ENCODE assay signal across 1 cellular context in the genomic region with DNA sequence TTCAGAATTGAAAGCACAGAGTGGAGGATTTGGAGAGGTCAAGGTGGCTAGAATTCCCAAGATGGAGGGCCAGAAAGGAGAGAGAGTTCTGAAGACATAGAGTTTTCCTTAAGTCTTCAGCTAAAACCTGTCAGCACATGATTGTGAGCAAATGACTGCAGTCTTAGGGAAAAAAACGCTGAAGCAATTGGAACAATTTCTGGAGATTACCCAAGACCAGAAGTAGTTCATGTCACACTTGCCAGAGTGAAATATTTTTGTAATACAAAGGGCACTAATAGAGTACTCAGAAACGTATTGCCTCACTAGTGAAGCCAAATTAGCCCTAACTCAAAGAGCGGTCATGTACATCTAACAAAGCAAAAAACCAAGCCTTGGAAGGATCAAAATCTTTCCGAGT.
TF ChIP-seq lines count a peak whose summit lies in the region.

No MANE protein-coding gene starts in this region.

TF ChIP-seq in GM23338, 12 proteins besides CTCF, POLR2A, EP300 and RAD21 (continued from another document):
- TF ChIP-seq, protein P1, sequence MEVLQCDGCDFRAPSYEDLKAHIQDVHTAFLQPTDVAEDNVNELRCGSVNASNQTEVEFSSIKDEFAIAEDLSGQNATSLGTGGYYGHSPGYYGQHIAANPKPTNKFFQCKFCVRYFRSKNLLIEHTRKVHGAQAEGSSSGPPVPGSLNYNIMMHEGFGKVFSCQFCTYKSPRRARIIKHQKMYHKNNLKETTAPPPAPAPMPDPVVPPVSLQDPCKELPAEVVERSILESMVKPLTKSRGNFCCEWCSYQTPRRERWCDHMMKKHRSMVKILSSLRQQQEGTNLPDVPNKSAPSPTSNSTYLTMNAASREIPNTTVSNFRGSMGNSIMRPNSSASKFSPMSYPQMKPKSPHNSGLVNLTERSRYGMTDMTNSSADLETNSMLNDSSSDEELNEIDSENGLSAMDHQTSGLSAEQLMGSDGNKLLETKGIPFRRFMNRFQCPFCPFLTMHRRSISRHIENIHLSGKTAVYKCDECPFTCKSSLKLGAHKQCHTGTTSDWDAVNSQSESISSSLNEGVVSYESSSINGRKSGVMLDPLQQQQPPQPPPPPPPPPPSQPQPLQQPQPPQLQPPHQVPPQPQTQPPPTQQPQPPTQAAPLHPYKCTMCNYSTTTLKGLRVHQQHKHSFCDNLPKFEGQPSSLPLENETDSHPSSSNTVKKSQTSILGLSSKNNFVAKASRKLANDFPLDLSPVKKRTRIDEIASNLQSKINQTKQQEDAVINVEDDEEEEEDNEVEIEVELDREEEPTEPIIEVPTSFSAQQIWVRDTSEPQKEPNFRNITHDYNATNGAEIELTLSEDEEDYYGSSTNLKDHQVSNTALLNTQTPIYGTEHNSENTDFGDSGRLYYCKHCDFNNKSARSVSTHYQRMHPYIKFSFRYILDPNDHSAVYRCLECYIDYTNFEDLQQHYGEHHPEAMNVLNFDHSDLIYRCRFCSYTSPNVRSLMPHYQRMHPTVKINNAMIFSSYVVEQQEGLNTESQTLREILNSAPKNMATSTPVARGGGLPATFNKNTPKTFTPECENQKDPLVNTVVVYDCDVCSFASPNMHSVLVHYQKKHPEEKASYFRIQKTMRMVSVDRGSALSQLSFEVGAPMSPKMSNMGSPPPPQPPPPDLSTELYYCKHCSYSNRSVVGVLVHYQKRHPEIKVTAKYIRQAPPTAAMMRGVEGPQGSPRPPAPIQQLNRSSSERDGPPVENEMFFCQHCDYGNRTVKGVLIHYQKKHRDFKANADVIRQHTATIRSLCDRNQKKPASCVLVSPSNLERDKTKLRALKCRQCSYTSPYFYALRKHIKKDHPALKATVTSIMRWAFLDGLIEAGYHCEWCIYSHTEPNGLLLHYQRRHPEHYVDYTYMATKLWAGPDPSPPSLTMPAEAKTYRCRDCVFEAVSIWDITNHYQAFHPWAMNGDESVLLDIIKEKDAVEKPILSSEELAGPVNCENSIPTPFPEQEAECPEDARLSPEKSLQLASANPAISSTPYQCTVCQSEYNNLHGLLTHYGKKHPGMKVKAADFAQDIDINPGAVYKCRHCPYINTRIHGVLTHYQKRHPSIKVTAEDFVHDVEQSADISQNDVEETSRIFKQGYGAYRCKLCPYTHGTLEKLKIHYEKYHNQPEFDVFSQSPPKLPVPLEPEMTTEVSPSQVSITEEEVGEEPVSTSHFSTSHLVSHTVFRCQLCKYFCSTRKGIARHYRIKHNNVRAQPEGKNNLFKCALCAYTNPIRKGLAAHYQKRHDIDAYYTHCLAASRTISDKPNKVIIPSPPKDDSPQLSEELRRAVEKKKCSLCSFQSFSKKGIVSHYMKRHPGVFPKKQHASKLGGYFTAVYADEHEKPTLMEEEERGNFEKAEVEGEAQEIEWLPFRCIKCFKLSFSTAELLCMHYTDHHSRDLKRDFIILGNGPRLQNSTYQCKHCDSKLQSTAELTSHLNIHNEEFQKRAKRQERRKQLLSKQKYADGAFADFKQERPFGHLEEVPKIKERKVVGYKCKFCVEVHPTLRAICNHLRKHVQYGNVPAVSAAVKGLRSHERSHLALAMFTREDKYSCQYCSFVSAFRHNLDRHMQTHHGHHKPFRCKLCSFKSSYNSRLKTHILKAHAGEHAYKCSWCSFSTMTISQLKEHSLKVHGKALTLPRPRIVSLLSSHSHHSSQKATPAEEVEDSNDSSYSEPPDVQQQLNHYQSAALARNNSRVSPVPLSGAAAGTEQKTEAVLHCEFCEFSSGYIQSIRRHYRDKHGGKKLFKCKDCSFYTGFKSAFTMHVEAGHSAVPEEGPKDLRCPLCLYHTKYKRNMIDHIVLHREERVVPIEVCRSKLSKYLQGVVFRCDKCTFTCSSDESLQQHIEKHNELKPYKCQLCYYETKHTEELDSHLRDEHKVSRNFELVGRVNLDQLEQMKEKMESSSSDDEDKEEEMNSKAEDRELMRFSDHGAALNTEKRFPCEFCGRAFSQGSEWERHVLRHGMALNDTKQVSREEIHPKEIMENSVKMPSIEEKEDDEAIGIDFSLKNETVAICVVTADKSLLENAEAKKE (CRISPR knock-in tag; IDR thresholded peaks at IDR 0.05), result no peak
- no peak for TF ChIP-seq JUNB (IDR thresholded peaks at IDR 0.05; ENCODE audit: unreplicated experiment)
